In the genomic region with DNA sequence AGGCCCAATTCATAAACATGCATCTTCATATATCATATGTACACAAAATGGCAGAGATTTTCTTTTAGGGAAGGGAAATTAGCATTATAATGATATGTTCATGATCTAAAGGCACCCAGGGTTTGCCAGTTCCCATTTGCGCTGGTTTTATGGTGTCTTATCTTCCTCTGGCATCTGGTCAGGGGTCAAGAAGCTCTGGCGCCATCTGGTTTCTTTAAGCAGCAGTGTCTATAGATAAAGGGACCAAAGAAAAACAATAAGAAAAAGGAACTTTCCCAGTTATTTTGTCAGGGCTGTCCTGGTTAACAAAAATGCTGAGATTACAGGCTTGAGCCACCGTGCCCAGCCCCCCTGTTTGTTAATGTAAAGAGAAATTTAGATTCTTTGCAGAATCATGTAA, we compare ENCODE assay signal across 1 cellular context.
TF ChIP-seq lines count a peak whose summit lies in the region.

No MANE protein-coding gene starts in this region.

TF ChIP-seq in K562, 482 proteins besides CTCF, POLR2A, EP300 and RAD21 (continued from another document and continues in another):
- TF ChIP-seq ZNF407 (IDR thresholded peaks at IDR 0.05; ENCODE audit: low read depth) (no peak), RREB1 (CRISPR knock-in tag; IDR thresholded peaks at IDR 0.05) (no peak), MTF1 (CRISPR knock-in tag; IDR thresholded peaks at IDR 0.05; ENCODE audit: borderline replicate concordance) (no peak), SOX6 (IDR thresholded peaks at IDR 0.05) (peak; percentile 93), CHD7 (IDR thresholded peaks at IDR 0.05; ENCODE audit: low read depth, low read length) (no peak), SMARCB1 (IDR thresholded peaks at IDR 0.05; ENCODE audit: insufficient read length, low read depth) (no peak), TSC22D4 (tag; IDR thresholded peaks at IDR 0.05) (no peak), CAMTA2 (CRISPR knock-in tag; conservative IDR thresholded peaks at IDR 0.05) (no peak)
- TF ChIP-seq, protein P1, sequence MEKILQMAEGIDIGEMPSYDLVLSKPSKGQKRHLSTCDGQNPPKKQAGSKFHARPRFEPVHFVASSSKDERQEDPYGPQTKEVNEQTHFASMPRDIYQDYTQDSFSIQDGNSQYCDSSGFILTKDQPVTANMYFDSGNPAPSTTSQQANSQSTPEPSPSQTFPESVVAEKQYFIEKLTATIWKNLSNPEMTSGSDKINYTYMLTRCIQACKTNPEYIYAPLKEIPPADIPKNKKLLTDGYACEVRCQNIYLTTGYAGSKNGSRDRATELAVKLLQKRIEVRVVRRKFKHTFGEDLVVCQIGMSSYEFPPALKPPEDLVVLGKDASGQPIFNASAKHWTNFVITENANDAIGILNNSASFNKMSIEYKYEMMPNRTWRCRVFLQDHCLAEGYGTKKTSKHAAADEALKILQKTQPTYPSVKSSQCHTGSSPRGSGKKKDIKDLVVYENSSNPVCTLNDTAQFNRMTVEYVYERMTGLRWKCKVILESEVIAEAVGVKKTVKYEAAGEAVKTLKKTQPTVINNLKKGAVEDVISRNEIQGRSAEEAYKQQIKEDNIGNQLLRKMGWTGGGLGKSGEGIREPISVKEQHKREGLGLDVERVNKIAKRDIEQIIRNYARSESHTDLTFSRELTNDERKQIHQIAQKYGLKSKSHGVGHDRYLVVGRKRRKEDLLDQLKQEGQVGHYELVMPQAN (IDR thresholded peaks at IDR 0.05; ENCODE audit: borderline replicate concordance), result no peak
- TF ChIP-seq, protein P2, sequence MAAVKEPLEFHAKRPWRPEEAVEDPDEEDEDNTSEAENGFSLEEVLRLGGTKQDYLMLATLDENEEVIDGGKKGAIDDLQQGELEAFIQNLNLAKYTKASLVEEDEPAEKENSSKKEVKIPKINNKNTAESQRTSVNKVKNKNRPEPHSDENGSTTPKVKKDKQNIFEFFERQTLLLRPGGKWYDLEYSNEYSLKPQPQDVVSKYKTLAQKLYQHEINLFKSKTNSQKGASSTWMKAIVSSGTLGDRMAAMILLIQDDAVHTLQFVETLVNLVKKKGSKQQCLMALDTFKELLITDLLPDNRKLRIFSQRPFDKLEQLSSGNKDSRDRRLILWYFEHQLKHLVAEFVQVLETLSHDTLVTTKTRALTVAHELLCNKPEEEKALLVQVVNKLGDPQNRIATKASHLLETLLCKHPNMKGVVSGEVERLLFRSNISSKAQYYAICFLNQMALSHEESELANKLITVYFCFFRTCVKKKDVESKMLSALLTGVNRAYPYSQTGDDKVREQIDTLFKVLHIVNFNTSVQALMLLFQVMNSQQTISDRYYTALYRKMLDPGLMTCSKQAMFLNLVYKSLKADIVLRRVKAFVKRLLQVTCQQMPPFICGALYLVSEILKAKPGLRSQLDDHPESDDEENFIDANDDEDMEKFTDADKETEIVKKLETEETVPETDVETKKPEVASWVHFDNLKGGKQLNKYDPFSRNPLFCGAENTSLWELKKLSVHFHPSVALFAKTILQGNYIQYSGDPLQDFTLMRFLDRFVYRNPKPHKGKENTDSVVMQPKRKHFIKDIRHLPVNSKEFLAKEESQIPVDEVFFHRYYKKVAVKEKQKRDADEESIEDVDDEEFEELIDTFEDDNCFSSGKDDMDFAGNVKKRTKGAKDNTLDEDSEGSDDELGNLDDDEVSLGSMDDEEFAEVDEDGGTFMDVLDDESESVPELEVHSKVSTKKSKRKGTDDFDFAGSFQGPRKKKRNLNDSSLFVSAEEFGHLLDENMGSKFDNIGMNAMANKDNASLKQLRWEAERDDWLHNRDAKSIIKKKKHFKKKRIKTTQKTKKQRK (IDR thresholded peaks at IDR 0.05; ENCODE audit: borderline replicate concordance, low read depth, low read length), result no peak
